ENCODE assay signal across 26 cellular contexts in genomic region chr1:24605534-24606295, GRCh38. TPM values are rescaled to one million over a fixed set of nuclear protein-coding genes. Genes with fewer than 3 reads are reported as not detected.
"Had no signal": no experiment of that assay in that cellular context is flagged by ENCODE, and none has a peak within 500 bp of the region (broad histone marks: within the 10 kb centered on the region; RNA-seq: fewer than 3 reads in every experiment).

No MANE protein-coding gene starts in this region.

- H3K36me3 Mint-ChIP-seq: activated naive CD8-positive, alpha-beta T cell treated with anti-CD3 and anti-CD28 coated beads, Interleukin-2, amount 10 ng/mL, durations not matched to agents 7 days and 5 days; T-cell had no signal

- H3K9me3 ChIP-seq: adrenal gland, MG63 had no signal

- H3K36me3 ChIP-seq: adrenal gland, MG63 had no signal

- DNase-seq: activated CD4-positive, alpha-beta T cell treated with anti-CD3 and anti-CD28 coated beads for 4 hours; activated CD8-positive, alpha-beta memory T cell treated with anti-CD3 and anti-CD28 coated beads, Interleukin-2, amount 50 U/mL, for 4 hours; activated CD8-positive, alpha-beta T cell treated with anti-CD3 and anti-CD28 coated beads for 36 hours; activated naive CD4-positive, alpha-beta T cell treated with anti-CD3 and anti-CD28 coated beads, Interleukin-2, amount 50 U/mL, for 16 hours; activated naive CD8-positive, alpha-beta T cell treated with anti-CD3 and anti-CD28 coated beads, Interleukin-2, amount 10 ng/mL, durations not matched to agents 7 days and 5 days; activated T-cell treated with anti-CD3 and anti-CD28 coated beads, Interleukin-2, amount 50 U/mL, for 72 hours; adrenal gland; anterior cingulate cortex; MG63; MV-4-11; NCI-H1092 treated with DMSO at 0.1 percent for 48 hours; NCI-H1417 treated with DMSO at 0.1 percent for 48 hours; NCI-H1694; NCI-H2107; NCI-H2171 treated with DMSO at 0.1 percent for 48 hours; NCI-H345; NCI-H510A; NCI-H526 treated with DMSO at 0.1 percent for 48 hours; NCI-H82; SIG-M5; T-cell had no signal

- H3K9me3 Mint-ChIP-seq: activated CD8-positive, alpha-beta T cell treated with anti-CD3 and anti-CD28 coated beads for 36 hours; activated naive CD8-positive, alpha-beta T cell treated with anti-CD3 and anti-CD28 coated beads, Interleukin-2, amount 10 ng/mL, durations not matched to agents 7 days and 5 days; activated T-cell treated with anti-CD3 and anti-CD28 coated beads, Interleukin-2, amount 50 U/mL, for 72 hours; activated T-helper 2 cell treated with anti-CD3 and anti-CD28 coated beads, Interferon-gamma antibody, Interleukin-2, Interleukin-4, amounts not matched to agents 10 μg/mL and 5 μg/mL and 100 μg/mL, durations not matched to agents 14 hours and 24 hours and 36 hours; T-cell had no signal

- H3K27me3 Mint-ChIP-seq: T-cell had no signal

- H3K27ac Mint-ChIP-seq: activated CD8-positive, alpha-beta T cell treated with anti-CD3 and anti-CD28 coated beads for 36 hours; activated naive CD8-positive, alpha-beta T cell treated with anti-CD3 and anti-CD28 coated beads, Interleukin-2, amount 10 ng/mL, durations not matched to agents 7 days and 5 days; activated T-cell treated with anti-CD3 and anti-CD28 coated beads, Interleukin-2, amount 50 U/mL, for 72 hours; activated T-helper 2 cell treated with anti-CD3 and anti-CD28 coated beads, Interferon-gamma antibody, Interleukin-2, Interleukin-4, amounts not matched to agents 10 μg/mL and 5 μg/mL and 100 μg/mL, durations not matched to agents 14 hours and 24 hours and 36 hours; T-cell had no signal

- H3K4me3 Mint-ChIP-seq: activated CD8-positive, alpha-beta T cell treated with anti-CD3 and anti-CD28 coated beads for 36 hours; activated naive CD8-positive, alpha-beta T cell treated with anti-CD3 and anti-CD28 coated beads, Interleukin-2, amount 10 ng/mL, durations not matched to agents 7 days and 5 days; activated T-cell treated with anti-CD3 and anti-CD28 coated beads, Interleukin-2, amount 50 U/mL, for 72 hours; T-cell had no signal

- H3K27ac ChIP-seq: adrenal gland, SK-N-MC, VCaP had no signal

- H3K4me1 ChIP-seq: adrenal gland had no signal

- H3K4me3 ChIP-seq: adrenal gland, MG63, SK-N-MC had no signal

- H3K27me3 ChIP-seq: MG63 had no signal

- H3K4me1 Mint-ChIP-seq: T-cell had no signal

- ATAC-seq: activated CD8-positive, alpha-beta T cell treated with anti-CD3 and anti-CD28 coated beads for 36 hours; activated T-cell treated with anti-CD3 and anti-CD28 coated beads, Interleukin-2, amount 50 U/mL, for 72 hours; T-cell had no signal

RNA-seq across cellular contexts. Expression of gene NCMAP, which starts 49.8 kb away (rescaled TPM):
- total RNA-seq: activated T-helper 2 cell treated with anti-CD3 and anti-CD28 coated beads, Interferon-gamma antibody, Interleukin-2, Interleukin-4, amounts not matched to agents 10 μg/mL and 5 μg/mL and 100 μg/mL, durations not matched to agents 14 hours and 24 hours and 36 hours; RPMI7951; T-helper 2 cell treated with Interferon-gamma antibody and Interleukin-4, amounts not matched to agents 100 ng/mL and 5 ng/mL, for 36 hours had no signal
